In the genomic region with DNA sequence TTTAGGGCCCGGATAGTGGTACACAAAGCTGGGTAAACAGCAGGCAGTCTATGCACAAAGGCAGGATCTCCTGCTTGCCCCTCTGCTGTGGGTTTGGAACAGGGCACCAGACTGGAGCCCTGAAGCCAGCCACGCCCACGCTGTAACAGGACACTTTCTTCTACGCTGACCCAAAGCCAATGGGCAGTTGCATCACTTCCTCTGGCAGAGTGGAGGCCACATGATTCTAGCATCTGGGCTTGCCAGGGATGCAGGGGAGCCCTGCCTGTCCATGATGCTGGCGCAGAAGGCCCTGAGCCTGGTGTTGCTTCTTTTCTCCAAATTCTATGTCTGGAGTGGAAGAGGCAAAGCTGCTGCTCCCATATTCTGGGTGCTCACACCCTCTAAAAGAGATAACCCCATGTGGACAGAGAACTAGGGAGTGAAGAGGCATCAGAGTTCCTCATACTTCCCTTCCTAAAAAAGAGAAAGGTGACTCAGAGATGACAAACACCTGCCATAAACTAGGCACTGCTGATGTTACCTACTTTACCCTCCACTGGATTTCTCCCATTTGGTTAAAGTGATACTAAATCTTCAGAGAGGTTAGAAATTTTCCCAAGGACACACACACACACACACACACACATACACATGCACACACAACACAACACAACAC, we compare ENCODE assay signal across 8 cellular contexts.
DNase-seq lines count a peak whose midpoint lies in the region; ATAC-seq and TF ChIP-seq lines count a peak whose summit lies in the region.

No MANE protein-coding gene starts in this region.

- in situ Hi-C loops in Panc1 (cut with HindIII; ENCODE audit: low pct_unique_long_range_greater_than_20kb, low sequenced_read_pairs): no loop called here

- DNase-seq in H4 (ENCODE audit: low spot score): peak; percentile 98
- peak; percentile 54 for DNase-seq in Panc1 (ENCODE audit: low read depth, low spot score)
- DNase-seq in epithelial cell of prostate (ENCODE audit: low read depth, low spot score): no peak
- peak; percentile 66 to 81 (median 72) for DNase-seq in mucosa of descending colon
- DNase-seq in NCI-H345 (lab: John Stamatoyannopoulos, UW): no peak
- DNase-seq in cortex of kidney (lab: John Stamatoyannopoulos, UW): no peak
- no peak for DNase-seq in NCI-H1417 treated with DMSO at 0.1 percent for 48 hours (lab: John Stamatoyannopoulos, UW)

- ATAC-seq in Panc1: no peak
- ATAC-seq in mucosa of descending colon: peak; percentile 63
- no peak for ATAC-seq in GM21786 (IDR thresholded peaks at IDR 0.05; ENCODE audit: unreplicated experiment)

- H3K36me3 ChIP-seq in Panc1 (ENCODE audit: control insufficient read depth, insufficient read depth, low read length) (no peaks in the 10 kb centered on the region), mucosa of descending colon (ENCODE audit: low read depth) (no peaks in the 10 kb centered on the region)

- no TSS peak for BruUV-seq in Panc1 (replicated peaks; lab: Mats Ljungman, UMichigan)

- peaks cover 11% of the 10 kb centered on the region; the same call in 1 of the 2 replicates for H3K4me1 ChIP-seq in Panc1 (ENCODE audit: control insufficient read depth, insufficient read depth, low read length)
- H3K4me1 ChIP-seq in mucosa of descending colon (ENCODE audit: low read depth): peaks cover 20% of the 10 kb centered on the region

- H3K4me3 ChIP-seq in Panc1 (ENCODE audit: low read depth in 2 of 2, low read length in 2 of 2): no peak overlapping the region
- no peak overlapping the region for H3K4me3 ChIP-seq in mucosa of descending colon

- CTCF ChIA-PET in Panc1 (lab: Charles Lee): no interaction called here

- H3K9me3 ChIP-seq in Panc1 (ENCODE audit: control insufficient read depth, insufficient read depth, low read depth, low read length) (no peaks in the 10 kb centered on the region), mucosa of descending colon (no peaks in the 10 kb centered on the region)

- peak overlapping the region; percentile 48; the same call in 1 of the 2 replicates for H3K27ac ChIP-seq in Panc1 (ENCODE audit: low read length)
- H3K27ac ChIP-seq in epithelial cell of prostate: peak overlapping the region; percentile 96

- H3K27me3 ChIP-seq in Panc1 (ENCODE audit: control insufficient read depth, insufficient read depth, low read length): no peaks in the 10 kb centered on the region

- intact Hi-C loops in Panc1 (cut with micrococcal nuclease; ENCODE audit: unreplicated experiment) (no loop called here), mucosa of descending colon (cut with DNase I, micrococcal nuclease) (loop anchor here in 1 of 2 donors (10.0 kb wide), 1 partner anchor 265 kb away; the partner anchor contains the start of gene KLF4)

- TF ChIP-seq CTCF in Panc1 (IDR thresholded peaks at IDR 0.05) (no peak), mucosa of descending colon (IDR thresholded peaks at IDR 0.05) (no peak)

- POLR2A ChIA-PET in Panc1 (lab: Charles Lee): no interaction called here

Comparison
In these comparisons a context has a peak if more than half of its experiments do, and no peak if none do; other contexts are left out.
1. DNase-seq: peak in H4 (single experiment), Panc1 (single experiment) and mucosa of descending colon (3 of 3); none in epithelial cell of prostate (single experiment), NCI-H345 (single experiment), cortex of kidney (single experiment) and NCI-H1417 treated with DMSO at 0.1 percent for 48 hours (single experiment).